Comparison of ENCODE assay signal across 8 cellular contexts in the genomic region with DNA sequence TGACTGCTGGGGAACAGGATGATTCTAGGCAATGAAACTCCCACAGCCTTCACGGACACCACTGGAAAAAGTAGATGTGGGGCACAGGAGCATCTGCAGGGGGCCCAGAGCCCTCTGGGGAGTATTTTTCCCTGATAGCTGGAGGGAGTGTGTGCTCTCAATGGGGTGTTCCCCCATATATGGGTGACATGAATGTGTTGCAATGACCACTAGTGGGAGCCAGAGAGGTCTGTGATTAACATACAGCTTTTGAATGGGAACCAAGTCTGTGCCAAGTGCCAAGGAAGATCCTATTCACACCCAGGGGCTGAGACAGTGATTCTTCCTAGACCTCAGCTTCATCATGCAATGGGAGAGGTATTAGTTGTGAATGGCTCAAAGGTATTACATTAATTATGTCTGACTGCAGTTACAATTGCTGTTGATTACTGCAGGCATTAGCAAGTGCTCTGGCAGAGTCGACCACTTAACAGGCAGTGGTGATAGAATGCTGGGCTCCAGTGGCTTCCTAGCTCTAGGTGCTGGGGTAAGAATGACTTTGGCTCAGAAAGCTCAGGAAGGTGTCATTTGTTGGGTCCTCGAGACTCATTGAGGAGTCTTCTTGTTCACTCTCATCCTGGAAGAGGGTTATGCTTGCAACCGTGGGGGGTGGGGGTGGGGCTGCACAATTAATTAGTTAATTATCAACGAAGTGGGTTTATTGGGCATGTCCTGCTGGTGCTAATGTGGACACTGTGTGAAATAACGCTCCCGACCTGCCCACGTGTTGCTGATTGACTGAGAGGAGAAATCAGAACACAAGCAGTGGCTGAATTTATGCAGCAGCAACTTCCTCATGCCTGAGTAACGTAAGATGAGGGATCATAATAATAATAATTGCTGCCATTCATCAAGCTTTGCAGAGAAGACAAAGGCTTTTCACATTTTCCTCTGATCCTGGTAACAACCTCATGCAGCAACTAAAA.
DNase-seq lines count a peak whose midpoint lies in the region; ATAC-seq, FAIRE-seq and TF ChIP-seq lines count a peak whose summit lies in the region.

No MANE protein-coding gene starts in this region.

- H3K9ac ChIP-seq in mammary epithelial cell (ENCODE audit: insufficient read depth, low read length) (no peak overlapping the region), kidney (ENCODE audit: low read length in 2 of 2) (no peak overlapping the region)

- H3K4me3 ChIP-seq in mammary epithelial cell (replicated peaks in 1 of 3; ENCODE audit: insufficient read depth in 1 of 3, low read depth in 2 of 3, low read length in 3 of 3) (no peak overlapping the region), kidney (ENCODE audit: low read length in 2 of 2) (no peak overlapping the region)

- peak; percentile 71 for DNase-seq in COR-L47 (lab: John Stamatoyannopoulos, UW)
- DNase-seq in Kasumi-1 (lab: John Stamatoyannopoulos, UW) = peak; percentile 74 to 79
- peak; percentile 85 for DNase-seq in SK-N-DZ (ENCODE audit: low spot score)
- peak; percentile 47 for DNase-seq in mammary epithelial cell
- no peak for DNase-seq in kidney
- peak; percentile 25 to 55 for DNase-seq in stimulated activated CD4-positive, alpha-beta T cell treated with anti-CD3 and anti-CD28 coated beads, Interleukin-2, amount 100 ng/mL, for 24 hours

- H3K79me2 ChIP-seq in mammary epithelial cell (ENCODE audit: insufficient read depth, low read length) = no peaks in the 10 kb centered on the region

- H3K4me2 ChIP-seq in mammary epithelial cell (ENCODE audit: insufficient read depth, low read depth, low read length) = no peak overlapping the region

- no TSS peak for BruUV-seq in mammary epithelial cell (replicated peaks; lab: Mats Ljungman, UMichigan)

- peaks cover 2% of the 10 kb centered on the region for H3K27me3 ChIP-seq in mammary epithelial cell (ENCODE audit: insufficient read depth, low read length)

- TF ChIP-seq CTCF in mammary epithelial cell (conservative IDR thresholded peaks at IDR 0.05 in 1 of 2, IDR thresholded peaks at IDR 0.05 in 1 of 2; ENCODE audit: extremely low read depth in 1 of 2, insufficient read depth in 1 of 2, low read depth in 1 of 2, low read length in 2 of 2) (peak; percentile 89), kidney (IDR thresholded peaks at IDR 0.05; ENCODE audit: borderline replicate concordance, extremely low read depth, insufficient read depth) (peak; percentile 71)

- dilution Hi-C loops in mammary epithelial cell (cut with HindIII; ENCODE audit: low sequenced_read_pairs) = no loop called here

- H3K9me3 ChIP-seq in mammary epithelial cell (replicated peaks; ENCODE audit: insufficient read depth, low read length) (no peaks in the 10 kb centered on the region), kidney (ENCODE audit: control insufficient read depth in 1 of 2, low read length in 2 of 2) (no peaks in the 10 kb centered on the region)

- H4K20me1 ChIP-seq in mammary epithelial cell (ENCODE audit: insufficient read depth, low read length) = no peaks in the 10 kb centered on the region

- in situ Hi-C loops in mammary epithelial cell (cut with MboI; ENCODE audit: low sequenced_read_pairs in 2 of 2) = loop anchor here (10.0 to 25.0 kb wide), 2 partner anchors 525 to 528 kb away; no protein-coding TSS in a partner anchor

- H3K4me1 ChIP-seq in mammary epithelial cell (ENCODE audit: insufficient read depth, low read length) = no peaks in the 10 kb centered on the region
- H3K4me1 ChIP-seq in kidney (ENCODE audit: control insufficient read depth in 1 of 2, insufficient read depth in 1 of 2, low read depth in 1 of 2, low read length in 2 of 2) = peaks cover 7 to 10% of the 10 kb centered on the region in 2 donors

- CTCF ChIA-PET in mammary epithelial cell (lab: Charles Lee; ENCODE audit: low non-redundant PET) = interaction anchor here (0.5 to 0.7 kb wide), 4 partner anchors 244 to 452 kb away, joined by 3 to 16 read pairs (median 4); no protein-coding TSS in a partner anchor

- 57% methylated on average over 9 of the region's 9 CpGs for WGBS in mammary epithelial cell (ENCODE audit: low coverage, missing lambda C conversion rate)

- intact Hi-C loops in mammary epithelial cell (cut with micrococcal nuclease) = loop anchor here (1.0 to 5.0 kb wide), 2 partner anchors 352 to 532 kb away; no protein-coding TSS in a partner anchor
- intact Hi-C loops in kidney (cut with DNase I) = no loop called here

- FAIRE-seq in kidney (lab: Jason Lieb, UNC) = no peak

- ATAC-seq in GM19351 (IDR thresholded peaks at IDR 0.05; ENCODE audit: unreplicated experiment) = peak; percentile 72
- no peak for ATAC-seq in GM18870 (IDR thresholded peaks at IDR 0.05; ENCODE audit: unreplicated experiment)

- no peak overlapping the region for H2AFZ ChIP-seq in mammary epithelial cell (ENCODE audit: low read depth, low read length)

- H3K36me3 ChIP-seq in mammary epithelial cell (ENCODE audit: insufficient read depth, low read length) (no peaks in the 10 kb centered on the region), kidney (ENCODE audit: control insufficient read depth in 1 of 2, insufficient read depth in 2 of 2, low read length in 2 of 2) (no peaks in the 10 kb centered on the region)

- no peak overlapping the region for H3K27ac ChIP-seq in mammary epithelial cell (ENCODE audit: insufficient read depth, low read depth, low read length)
- no peak overlapping the region for H3K27ac ChIP-seq in kidney (ENCODE audit: low read depth in 2 of 2, low read length in 2 of 2)
